17 cellular contexts compared by ENCODE assay signal in the genomic region with DNA sequence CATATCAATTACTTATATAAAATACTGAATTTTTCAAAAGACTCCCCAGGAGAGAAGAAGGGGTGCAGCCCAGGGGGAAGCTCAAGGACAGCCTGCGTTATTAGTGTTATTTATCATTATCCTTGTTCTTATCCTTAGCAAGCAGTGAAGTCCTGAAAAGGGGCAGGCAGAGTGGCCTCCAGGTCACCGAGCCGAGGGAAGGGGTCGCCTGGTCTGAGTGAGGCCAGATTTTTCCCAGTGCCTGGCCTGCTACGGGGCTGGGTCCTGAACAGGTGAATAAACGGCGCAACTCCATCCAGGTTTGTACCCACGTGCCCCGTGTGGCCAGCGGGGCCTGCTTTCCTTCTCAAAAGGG.
DNase-seq lines count a peak whose midpoint lies in the region; TF ChIP-seq lines count a peak whose summit lies in the region.
"Had no signal": no experiment of that assay in that cellular context is flagged by ENCODE, and none has a peak within 500 bp of the region (broad histone marks: within the 10 kb centered on the region; RNA-seq: fewer than 3 reads in every experiment).

No MANE protein-coding gene starts in this region.

- no peak overlapping the region for H3K18ac ChIP-seq in mesenchymal stem cell (ENCODE audit: low read depth in 1 of 2, low read length in 2 of 2)

- no peak overlapping the region for H2AK5ac ChIP-seq in mesenchymal stem cell (ENCODE audit: low read length, severe bottlenecking)

- no peaks in the 10 kb centered on the region for H3K79me2 ChIP-seq in osteoblast (ENCODE audit: insufficient read depth, low read length)

- H2BK15ac ChIP-seq in mesenchymal stem cell (ENCODE audit: low read depth, poor library complexity, severe bottlenecking) = no peak overlapping the region

- no peaks in the 10 kb centered on the region for H4K20me1 ChIP-seq in osteoblast (ENCODE audit: insufficient read depth, low read length)
- H4K20me1 ChIP-seq: BLaER1 had no signal

- H3K27ac ChIP-seq in coronary artery = no peak overlapping the region
- H3K27ac ChIP-seq in osteoblast (ENCODE audit: low read depth, low read length) = no peak overlapping the region
- H3K27ac ChIP-seq in mesenchymal stem cell (ENCODE audit: low read length, poor library complexity, severe bottlenecking) = no peak overlapping the region
- H3K27ac ChIP-seq: 22Rv1, A549, BLaER1 had no signal

- H3K36me3 ChIP-seq in osteoblast (ENCODE audit: insufficient read depth, low read length) (no peaks in the 10 kb centered on the region), mesenchymal stem cell (ENCODE audit: control insufficient read depth in 1 of 2, insufficient read depth in 2 of 2, low read depth in 1 of 2, low read length in 2 of 2) (no peaks in the 10 kb centered on the region)
- H3K36me3 ChIP-seq: BE2C, BLaER1 had no signal

- H3K4ac ChIP-seq in mesenchymal stem cell (ENCODE audit: low read depth in 1 of 2, low read length in 2 of 2) = no peak overlapping the region

- H2BK120ac ChIP-seq in mesenchymal stem cell (ENCODE audit: low read depth, low read length) = no peak overlapping the region

- H2BK12ac ChIP-seq in mesenchymal stem cell (ENCODE audit: low read length in 2 of 2) = no peak overlapping the region

- no peak overlapping the region for H3K4me3 ChIP-seq in coronary artery
- no peak overlapping the region for H3K4me3 ChIP-seq in osteoblast (ENCODE audit: insufficient read depth, low read length)
- H3K4me3 ChIP-seq in mesenchymal stem cell (ENCODE audit: insufficient read depth in 1 of 2, low read depth in 1 of 2, low read length in 2 of 2) = no peak overlapping the region
- H3K4me3 ChIP-seq: A549, BLaER1, GM12878 had no signal

- H3K27me3 ChIP-seq in osteoblast (ENCODE audit: insufficient read depth, low read length) = no peaks in the 10 kb centered on the region
- peaks cover 0 to 4% of the 10 kb centered on the region in 2 experiments for H3K27me3 ChIP-seq in mesenchymal stem cell (ENCODE audit: control insufficient read depth in 1 of 2, insufficient read depth in 1 of 2, low read length in 2 of 2)

- H3K79me1 ChIP-seq in mesenchymal stem cell (replicated peaks; ENCODE audit: low read length, poor library complexity, severe bottlenecking) = no peaks in the 10 kb centered on the region

- H3K4me2 ChIP-seq in osteoblast (ENCODE audit: insufficient read depth, low read length) = no peak overlapping the region
- no peak overlapping the region for H3K4me2 ChIP-seq in mesenchymal stem cell (ENCODE audit: low read length, poor library complexity, severe bottlenecking)
- H3K4me2 ChIP-seq: A549, BLaER1 had no signal

- H3K9me3 ChIP-seq in osteoblast (ENCODE audit: low read depth, low read length) = no peaks in the 10 kb centered on the region
- H3K9me3 ChIP-seq in mesenchymal stem cell (ENCODE audit: control insufficient read depth, low read length) = peaks cover 3% of the 10 kb centered on the region
- H3K9me3 ChIP-seq: BE2C had no signal

- no peak overlapping the region for H4K8ac ChIP-seq in mesenchymal stem cell (ENCODE audit: low read length)

- no peak overlapping the region for H3K14ac ChIP-seq in mesenchymal stem cell (ENCODE audit: low read length in 2 of 2)

- TF ChIP-seq CTCF in coronary artery (IDR thresholded peaks at IDR 0.05) (no peak), osteoblast (IDR thresholded peaks at IDR 0.05; ENCODE audit: extremely low read depth, low read depth, low read length) (no peak)

- WGBS in mesenchymal stem cell = 73% methylated on average over 10 of the region's 10 CpGs

- H3K9ac ChIP-seq in mesenchymal stem cell (ENCODE audit: low read length) = no peak overlapping the region
- H3K9ac ChIP-seq: BLaER1 had no signal

- no peak overlapping the region for H2BK5ac ChIP-seq in mesenchymal stem cell (ENCODE audit: low read depth, low read length, poor library complexity, severe bottlenecking)

- no peak overlapping the region for H4K91ac ChIP-seq in mesenchymal stem cell (ENCODE audit: low read length)

- H3K23ac ChIP-seq in mesenchymal stem cell (ENCODE audit: low read length in 2 of 2) = no peak overlapping the region

- peak; percentile 26 for DNase-seq in activated CD8-positive, alpha-beta memory T cell treated with anti-CD3 and anti-CD28 coated beads, Interleukin-2, amount 50 U/mL, for 48 hours
- DNase-seq in activated CD8-positive, alpha-beta memory T cell treated with anti-CD3 and anti-CD28 coated beads, Interleukin-2, amount 50 U/mL, for 4 hours = no peak
- DNase-seq in coronary artery (ENCODE audit: low spot score) (peak; percentile 41), osteoblast (ENCODE audit: insufficient read length, low spot score, missing footprints) (peak; percentile 27), mesenchymal stem cell (no peak), AG20443 (ENCODE audit: low spot score) (no peak), GDM1 (lab: John Stamatoyannopoulos, UW) (no peak)
- DNase-seq: BE2C; C1 segment of cervical spinal cord; CD4-positive, alpha-beta memory T cell; CD4-positive, CD25-positive, alpha-beta regulatory T cell; COR-L47; DMS79 treated with DMSO at 0.1 percent for 48 hours had no signal

- H2AFZ ChIP-seq in osteoblast (ENCODE audit: low read length) (no peak overlapping the region), mesenchymal stem cell (ENCODE audit: low read depth, low read length) (no peak overlapping the region)

- H3K4me1 ChIP-seq in osteoblast (ENCODE audit: insufficient read depth, low read length) (no peaks in the 10 kb centered on the region), mesenchymal stem cell (ENCODE audit: control insufficient read depth, insufficient read depth, low read depth, low read length) (no peaks in the 10 kb centered on the region)
- H3K4me1 ChIP-seq: A549, BE2C, BLaER1 had no signal

Comparison
In these comparisons a context has a peak if more than half of its experiments do, and no peak if none do; other contexts are left out.
1. DNase-seq: peak in activated CD8-positive, alpha-beta memory T cell treated with anti-CD3 and anti-CD28 coated beads, Interleukin-2, amount 50 U/mL, for 48 hours (single experiment), coronary artery (single experiment) and osteoblast (single experiment); none in activated CD8-positive, alpha-beta memory T cell treated with anti-CD3 and anti-CD28 coated beads, Interleukin-2, amount 50 U/mL, for 4 hours (single experiment), mesenchymal stem cell (single experiment), AG20443 (single experiment) and GDM1 (single experiment).